9 cellular contexts compared by ENCODE assay signal in genomic region chr1:47533176-47534039, GRCh38.
DNase-seq lines count a peak whose midpoint lies in the region; ATAC-seq and TF ChIP-seq lines count a peak whose summit lies in the region.
"Had no signal": no experiment of that assay in that cellular context is flagged by ENCODE, and none has a peak within 500 bp of the region (broad histone marks: within the 10 kb centered on the region; RNA-seq: fewer than 3 reads in every experiment).

No MANE protein-coding gene starts in this region.

- POLR2A ChIA-PET in RWPE1 (lab: Yijun Ruan, JAX; ENCODE audit: low non-redundant PET), result no interaction called here

- no peak overlapping the region for H3K27ac ChIP-seq in SK-N-MC
- H3K27ac ChIP-seq in RWPE1, result no peak overlapping the region

- peaks cover 0 to 13% of the 10 kb centered on the region in 2 donors for H3K4me1 Mint-ChIP-seq in natural killer cell

- no peaks in the 10 kb centered on the region for H3K9me3 ChIP-seq in SK-N-MC (ENCODE audit: low read depth, low read length)

- TF ChIP-seq CTCF in fibroblast of pulmonary artery (IDR thresholded peaks at IDR 0.05; ENCODE audit: low read length, missing control alignments), result no peak
- TF ChIP-seq CTCF in natural killer cell (IDR thresholded peaks at IDR 0.05), result no peak
- no peak for TF ChIP-seq CTCF in RWPE1 (conservative IDR thresholded peaks at IDR 0.05; ENCODE audit: low read depth)

- CTCF ChIA-PET in RWPE1 (lab: Yijun Ruan, JAX), result interaction anchor here (0.7 kb wide), 1 partner anchor 1284 kb away, joined by 4 read pairs; no protein-coding TSS in a partner anchor

- H3K9ac ChIP-seq in SK-N-MC (ENCODE audit: insufficient read length), result no peak overlapping the region

- no peaks in the 10 kb centered on the region for H3K36me3 ChIP-seq in SK-N-MC (ENCODE audit: insufficient read depth, low read length)

- H3K27me3 Mint-ChIP-seq in natural killer cell (ENCODE audit: low read depth in 2 of 2), result peaks cover 31 to 47% of the 10 kb centered on the region in 2 donors

- H3K27ac Mint-ChIP-seq in natural killer cell, result peak overlapping the region in 1 of 2 donors; percentile 54

- peak overlapping the region; percentile 85 for H3K4me3 Mint-ChIP-seq in natural killer cell

- H3K9me3 Mint-ChIP-seq in natural killer cell, result no peaks in the 10 kb centered on the region

- ATAC-seq in natural killer cell (peak in 2 of 3 donors; percentile 15 to 61), HG03045 (IDR thresholded peaks at IDR 0.05; ENCODE audit: unreplicated experiment) (no peak)

- peak; percentile 71 for DNase-seq in NCI-H1436 (lab: John Stamatoyannopoulos, UW)
- DNase-seq in NCI-H1436 treated with DMSO at 0.1 percent for 48 hours (lab: John Stamatoyannopoulos, UW), result no peak
- peak; percentile 18 for DNase-seq in SK-N-MC (ENCODE audit: low read depth, low spot score)
- DNase-seq in fibroblast of pulmonary artery (ENCODE audit: low read depth), result peak; percentile 51
- DNase-seq in natural killer cell, result no peak
- DNase-seq in RWPE1 (ENCODE audit: low spot score), result no peak
- DNase-seq in cortex of kidney (lab: John Stamatoyannopoulos, UW), result no peak

- H3K36me3 Mint-ChIP-seq in natural killer cell, result peaks cover 10% of the 10 kb centered on the region

- intact Hi-C loops in natural killer cell (cut with micrococcal nuclease), result no loop called here

- H3K4me3 ChIP-seq in SK-N-MC (peak overlapping the region; percentile 66), fibroblast of pulmonary artery (replicated peaks; ENCODE audit: low read depth, low read length) (peak overlapping the region; percentile 51)
- H3K4me3 ChIP-seq: A549 had no signal

Comparison
In these comparisons a context has a peak if more than half of its experiments do, and no peak if none do; other contexts are left out.
1. DNase-seq: peak in NCI-H1436 (single experiment), SK-N-MC (single experiment) and fibroblast of pulmonary artery (single experiment); none in NCI-H1436 treated with DMSO at 0.1 percent for 48 hours (single experiment), natural killer cell (single experiment), RWPE1 (single experiment) and cortex of kidney (single experiment).